In genomic region chr5:140588311-140589070, GRCh38 we compare ENCODE assay signal across 1 cellular context.
TF ChIP-seq lines count a peak whose summit lies in the region.

No MANE protein-coding gene starts in this region.

TF ChIP-seq in IMR-90, 13 proteins besides CTCF, POLR2A, EP300 and RAD21:
- TF ChIP-seq, protein P1, sequence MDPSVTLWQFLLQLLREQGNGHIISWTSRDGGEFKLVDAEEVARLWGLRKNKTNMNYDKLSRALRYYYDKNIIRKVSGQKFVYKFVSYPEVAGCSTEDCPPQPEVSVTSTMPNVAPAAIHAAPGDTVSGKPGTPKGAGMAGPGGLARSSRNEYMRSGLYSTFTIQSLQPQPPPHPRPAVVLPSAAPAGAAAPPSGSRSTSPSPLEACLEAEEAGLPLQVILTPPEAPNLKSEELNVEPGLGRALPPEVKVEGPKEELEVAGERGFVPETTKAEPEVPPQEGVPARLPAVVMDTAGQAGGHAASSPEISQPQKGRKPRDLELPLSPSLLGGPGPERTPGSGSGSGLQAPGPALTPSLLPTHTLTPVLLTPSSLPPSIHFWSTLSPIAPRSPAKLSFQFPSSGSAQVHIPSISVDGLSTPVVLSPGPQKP (IDR thresholded peaks at IDR 0.05; ENCODE audit: borderline replicate concordance, low read depth, low read length) = no peak
- TF ChIP-seq MXI1 (IDR thresholded peaks at IDR 0.05; ENCODE audit: borderline replicate concordance, low read depth, low read length) = no peak
